10 cellular contexts compared by ENCODE assay signal in genomic region chr16:1188781-1189189, GRCh38. TPM values are rescaled to one million over a fixed set of nuclear protein-coding genes. Genes with fewer than 3 reads are reported as not detected.
DNase-seq lines count a peak whose midpoint lies in the region; TF ChIP-seq lines count a peak whose summit lies in the region.
"Had no signal": no experiment of that assay in that cellular context is flagged by ENCODE, and none has a peak within 500 bp of the region (broad histone marks: within the 10 kb centered on the region; RNA-seq: fewer than 3 reads in every experiment).

No MANE protein-coding gene starts in this region.

- no peaks in the 10 kb centered on the region for H3K36me3 Mint-ChIP-seq in CD14-positive monocyte

- H3K9me3 Mint-ChIP-seq in CD14-positive monocyte: peaks cover 0 to 8% (median 5%) of the 10 kb centered on the region in 7 donors

- H3K27ac ChIP-seq in sigmoid colon (peak overlapping the region in 3 of 4 donors; percentile 43 to 87 (median 67)), ascending aorta (no peak overlapping the region)
- H3K27ac ChIP-seq: neutrophil had no signal

- H3K4me3 ChIP-seq in fibroblast of the aortic adventitia (ENCODE audit: low read depth, low read length) (no peak overlapping the region), sigmoid colon (no peak overlapping the region), ascending aorta (no peak overlapping the region)

- no peak overlapping the region for H3K27ac Mint-ChIP-seq in CD14-positive monocyte

- H3K4me1 Mint-ChIP-seq in CD14-positive monocyte: no peaks in the 10 kb centered on the region

- no peak for TF ChIP-seq EP300 in sigmoid colon (IDR thresholded peaks at IDR 0.05)

- intact Hi-C loops in sigmoid colon (cut with DNase I): no loop called here
- intact Hi-C loops in CD14-positive monocyte (cut with micrococcal nuclease): no loop called here
- intact Hi-C loops in ascending aorta (cut with DNase I): no loop called here

- 34% methylated on average over 14 of the region's 14 CpGs for whole genome bisulfite sequencing in sigmoid colon, 2 donors

- peaks cover 4 to 7% (median 4%) of the 10 kb centered on the region in 3 donors for H3K27me3 Mint-ChIP-seq in CD14-positive monocyte (ENCODE audit: low read depth in 3 of 3)

- H3K36me3 ChIP-seq in sigmoid colon (peaks cover 0 to 6% (median 2%) of the 10 kb centered on the region in 4 donors), ascending aorta (no peaks in the 10 kb centered on the region)
- H3K36me3 ChIP-seq: neutrophil had no signal

- H3K9me3 ChIP-seq in sigmoid colon: no peaks in the 10 kb centered on the region
- no peaks in the 10 kb centered on the region for H3K9me3 ChIP-seq in ascending aorta
- H3K9me3 ChIP-seq: neutrophil had no signal

- DNase-seq in AG20443 (ENCODE audit: low spot score): peak; percentile 85
- peak; percentile 2 for DNase-seq in KG1 (lab: John Stamatoyannopoulos, UW)
- peak; percentile 78 for DNase-seq in activated CD8-positive, alpha-beta memory T cell treated with anti-CD3 and anti-CD28 coated beads for 24 hours
- peak; percentile 34 for DNase-seq in fibroblast of the aortic adventitia (ENCODE audit: low read depth)
- peak; percentile 82 for DNase-seq in sigmoid colon
- DNase-seq in CD14-positive monocyte (ENCODE audit: low spot score): no peak
- DNase-seq in NCI-H2196 (lab: John Stamatoyannopoulos, UW; ENCODE audit: unreplicated experiment): no peak
- no peak for DNase-seq in ascending aorta (ENCODE audit: low spot score in 2 of 2)

- no peak for TF ChIP-seq POLR2A in sigmoid colon (IDR thresholded peaks at IDR 0.05)

- H3K27me3 ChIP-seq in sigmoid colon: no peaks in the 10 kb centered on the region
- H3K27me3 ChIP-seq in ascending aorta: no peaks in the 10 kb centered on the region

- no peak overlapping the region for H3K4me3 Mint-ChIP-seq in CD14-positive monocyte

- peaks cover 0 to 68% (median 58%) of the 10 kb centered on the region in 4 donors for H3K4me1 ChIP-seq in sigmoid colon
- H3K4me1 ChIP-seq in ascending aorta: no peaks in the 10 kb centered on the region

- no peak for TF ChIP-seq CTCF in fibroblast of the aortic adventitia (IDR thresholded peaks at IDR 0.05; ENCODE audit: insufficient read depth, low read length)
- TF ChIP-seq CTCF in sigmoid colon (IDR thresholded peaks at IDR 0.05): peak in 2 of 4 experiments; percentile 7 to 37
- TF ChIP-seq CTCF in CD14-positive monocyte (IDR thresholded peaks at IDR 0.05): no peak
- TF ChIP-seq CTCF in ascending aorta (IDR thresholded peaks at IDR 0.05): no peak

RNA-seq across cellular contexts. Expression of gene CACNA1H, which starts 35.9 kb away (rescaled TPM):
- 2.7 TPM in 1 of 2 replicates, not detected in the other for total RNA-seq in fibroblast of the aortic adventitia (ENCODE audit: low replicate concordance)
- 100 to 1,000 TPM in 2 of 4 donors, 10 to 100 TPM in 2; 37.0 to 181 (median 127) TPM for total RNA-seq in sigmoid colon
- 10 to 100 TPM in 1 of 3 donors, 1 to 10 TPM in 1, under 1 TPM in 1; 0.46 to 10.1 (median 1.8) TPM for polyA plus RNA-seq in sigmoid colon
- polyA plus RNA-seq in CD14-positive monocyte: not detected
- 57.5 TPM for total RNA-seq in ascending aorta

RNA-seq across cellular contexts. Expression of gene TPSG1, which starts 36.3 kb away (rescaled TPM):
- total RNA-seq in fibroblast of the aortic adventitia (ENCODE audit: low replicate concordance) (not detected in 2 replicates), sigmoid colon (1 to 10 TPM in 1 of 4 donors, not detected in 3; 1.4 TPM), ascending aorta (not detected)
- polyA plus RNA-seq in sigmoid colon (10 to 100 TPM; 21.5 to 73.9 (median 59.9) TPM), CD14-positive monocyte (not detected)
- total RNA-seq: activated CD8-positive, alpha-beta memory T cell treated with anti-CD3 and anti-CD28 coated beads for 36 hours had no signal

RNA-seq across cellular contexts. Expression of gene TPSB2, which starts 41.2 kb away (rescaled TPM):
- total RNA-seq in fibroblast of the aortic adventitia (ENCODE audit: low replicate concordance) (not detected in 2 replicates), sigmoid colon (100 to 1,000 TPM in 1 of 4 donors, 10 to 100 TPM in 3; 12.2 to 182 (median 17.6) TPM), ascending aorta (not detected)
- polyA plus RNA-seq in sigmoid colon (10 to 100 TPM in 2 of 3 donors, 1 to 10 TPM in 1; 7.9 to 27.6 (median 11.0) TPM), CD14-positive monocyte (not detected)
- total RNA-seq: activated CD8-positive, alpha-beta memory T cell treated with anti-CD3 and anti-CD28 coated beads for 36 hours had no signal

RNA-seq across cellular contexts. Expression of gene TPSAB1, which starts 51.7 kb away (rescaled TPM):
- total RNA-seq in fibroblast of the aortic adventitia (ENCODE audit: low replicate concordance): not detected in 2 replicates
- 100 to 1,000 TPM in 1 of 4 donors, 10 to 100 TPM in 3; 10.2 to 118 (median 17.3) TPM for total RNA-seq in sigmoid colon
- 10 to 100 TPM in 1 of 3 donors, 1 to 10 TPM in 2; 5.1 to 25.2 (median 8.9) TPM for polyA plus RNA-seq in sigmoid colon
- polyA plus RNA-seq in CD14-positive monocyte: not detected
- total RNA-seq in ascending aorta: 6.7 TPM
- total RNA-seq: activated CD8-positive, alpha-beta memory T cell treated with anti-CD3 and anti-CD28 coated beads for 36 hours had no signal

Comparison
In these comparisons a context has a peak if more than half of its experiments do, and no peak if none do; other contexts are left out.
1. DNase-seq: peak in AG20443 (single experiment), KG1 (single experiment), activated CD8-positive, alpha-beta memory T cell treated with anti-CD3 and anti-CD28 coated beads for 24 hours (single experiment), fibroblast of the aortic adventitia (single experiment) and sigmoid colon (single experiment); none in CD14-positive monocyte (single experiment), NCI-H2196 (single experiment) and ascending aorta (0 of 2).
2. H3K27ac ChIP-seq: peak in sigmoid colon (3 of 4); none in ascending aorta (0 of 2).
3. RNA of gene CACNA1H, which starts 35.9 kb away (total RNA-seq): 37.0 to 181 TPM in sigmoid colon and 57.5 TPM in ascending aorta (single experiment); 2.7 TPM in fibroblast of the aortic adventitia; every median in the first group is over 10 times any median in the second.